Comparison of ENCODE assay signal across 1 cellular context in the genomic region with DNA sequence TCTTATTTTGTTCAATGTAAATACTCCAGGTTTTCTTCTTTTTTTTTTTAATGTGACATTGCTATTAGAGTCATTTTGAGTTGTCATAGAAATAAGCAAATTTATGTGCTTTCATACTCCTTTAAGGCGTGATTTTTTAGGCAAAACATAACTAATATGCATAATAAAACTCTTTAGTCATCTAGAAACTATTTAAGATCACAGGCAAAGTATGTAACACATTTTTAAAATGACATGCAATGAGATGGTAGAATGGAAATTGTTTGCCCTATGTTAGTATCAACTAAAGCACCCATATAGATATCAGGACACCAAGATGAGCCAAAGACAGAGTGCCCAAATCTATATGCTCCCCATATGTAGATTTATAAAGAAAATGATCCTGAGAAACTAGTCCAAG.
TF ChIP-seq lines count a peak whose summit lies in the region.

No MANE protein-coding gene starts in this region.

TF ChIP-seq in SK-N-SH, 30 proteins besides CTCF, POLR2A, EP300 and RAD21 (continued from another document):
- TF ChIP-seq, protein P1, sequence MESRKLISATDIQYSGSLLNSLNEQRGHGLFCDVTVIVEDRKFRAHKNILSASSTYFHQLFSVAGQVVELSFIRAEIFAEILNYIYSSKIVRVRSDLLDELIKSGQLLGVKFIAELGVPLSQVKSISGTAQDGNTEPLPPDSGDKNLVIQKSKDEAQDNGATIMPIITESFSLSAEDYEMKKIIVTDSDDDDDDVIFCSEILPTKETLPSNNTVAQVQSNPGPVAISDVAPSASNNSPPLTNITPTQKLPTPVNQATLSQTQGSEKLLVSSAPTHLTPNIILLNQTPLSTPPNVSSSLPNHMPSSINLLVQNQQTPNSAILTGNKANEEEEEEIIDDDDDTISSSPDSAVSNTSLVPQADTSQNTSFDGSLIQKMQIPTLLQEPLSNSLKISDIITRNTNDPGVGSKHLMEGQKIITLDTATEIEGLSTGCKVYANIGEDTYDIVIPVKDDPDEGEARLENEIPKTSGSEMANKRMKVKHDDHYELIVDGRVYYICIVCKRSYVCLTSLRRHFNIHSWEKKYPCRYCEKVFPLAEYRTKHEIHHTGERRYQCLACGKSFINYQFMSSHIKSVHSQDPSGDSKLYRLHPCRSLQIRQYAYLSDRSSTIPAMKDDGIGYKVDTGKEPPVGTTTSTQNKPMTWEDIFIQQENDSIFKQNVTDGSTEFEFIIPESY (IDR thresholded peaks at IDR 0.05; ENCODE audit: borderline replicate concordance, low read depth): no peak
- TF ChIP-seq, protein P2, sequence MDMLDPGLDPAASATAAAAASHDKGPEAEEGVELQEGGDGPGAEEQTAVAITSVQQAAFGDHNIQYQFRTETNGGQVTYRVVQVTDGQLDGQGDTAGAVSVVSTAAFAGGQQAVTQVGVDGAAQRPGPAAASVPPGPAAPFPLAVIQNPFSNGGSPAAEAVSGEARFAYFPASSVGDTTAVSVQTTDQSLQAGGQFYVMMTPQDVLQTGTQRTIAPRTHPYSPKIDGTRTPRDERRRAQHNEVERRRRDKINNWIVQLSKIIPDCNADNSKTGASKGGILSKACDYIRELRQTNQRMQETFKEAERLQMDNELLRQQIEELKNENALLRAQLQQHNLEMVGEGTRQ (IDR thresholded peaks at IDR 0.05; ENCODE audit: borderline replicate concordance, low read depth, low read length): no peak
- TF ChIP-seq SIN3A (IDR thresholded peaks at IDR 0.05; ENCODE audit: borderline replicate concordance, low read depth, low read length) (no peak), ELF1 (IDR thresholded peaks at IDR 0.05) (no peak), FOXM1 (IDR thresholded peaks at IDR 0.05; ENCODE audit: low read depth) (no peak)
- TF ChIP-seq, protein P3, sequence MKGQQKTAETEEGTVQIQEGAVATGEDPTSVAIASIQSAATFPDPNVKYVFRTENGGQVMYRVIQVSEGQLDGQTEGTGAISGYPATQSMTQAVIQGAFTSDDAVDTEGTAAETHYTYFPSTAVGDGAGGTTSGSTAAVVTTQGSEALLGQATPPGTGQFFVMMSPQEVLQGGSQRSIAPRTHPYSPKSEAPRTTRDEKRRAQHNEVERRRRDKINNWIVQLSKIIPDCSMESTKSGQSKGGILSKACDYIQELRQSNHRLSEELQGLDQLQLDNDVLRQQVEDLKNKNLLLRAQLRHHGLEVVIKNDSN (IDR thresholded peaks at IDR 0.05; ENCODE audit: borderline replicate concordance, low read depth): no peak
- TF ChIP-seq, protein P4, sequence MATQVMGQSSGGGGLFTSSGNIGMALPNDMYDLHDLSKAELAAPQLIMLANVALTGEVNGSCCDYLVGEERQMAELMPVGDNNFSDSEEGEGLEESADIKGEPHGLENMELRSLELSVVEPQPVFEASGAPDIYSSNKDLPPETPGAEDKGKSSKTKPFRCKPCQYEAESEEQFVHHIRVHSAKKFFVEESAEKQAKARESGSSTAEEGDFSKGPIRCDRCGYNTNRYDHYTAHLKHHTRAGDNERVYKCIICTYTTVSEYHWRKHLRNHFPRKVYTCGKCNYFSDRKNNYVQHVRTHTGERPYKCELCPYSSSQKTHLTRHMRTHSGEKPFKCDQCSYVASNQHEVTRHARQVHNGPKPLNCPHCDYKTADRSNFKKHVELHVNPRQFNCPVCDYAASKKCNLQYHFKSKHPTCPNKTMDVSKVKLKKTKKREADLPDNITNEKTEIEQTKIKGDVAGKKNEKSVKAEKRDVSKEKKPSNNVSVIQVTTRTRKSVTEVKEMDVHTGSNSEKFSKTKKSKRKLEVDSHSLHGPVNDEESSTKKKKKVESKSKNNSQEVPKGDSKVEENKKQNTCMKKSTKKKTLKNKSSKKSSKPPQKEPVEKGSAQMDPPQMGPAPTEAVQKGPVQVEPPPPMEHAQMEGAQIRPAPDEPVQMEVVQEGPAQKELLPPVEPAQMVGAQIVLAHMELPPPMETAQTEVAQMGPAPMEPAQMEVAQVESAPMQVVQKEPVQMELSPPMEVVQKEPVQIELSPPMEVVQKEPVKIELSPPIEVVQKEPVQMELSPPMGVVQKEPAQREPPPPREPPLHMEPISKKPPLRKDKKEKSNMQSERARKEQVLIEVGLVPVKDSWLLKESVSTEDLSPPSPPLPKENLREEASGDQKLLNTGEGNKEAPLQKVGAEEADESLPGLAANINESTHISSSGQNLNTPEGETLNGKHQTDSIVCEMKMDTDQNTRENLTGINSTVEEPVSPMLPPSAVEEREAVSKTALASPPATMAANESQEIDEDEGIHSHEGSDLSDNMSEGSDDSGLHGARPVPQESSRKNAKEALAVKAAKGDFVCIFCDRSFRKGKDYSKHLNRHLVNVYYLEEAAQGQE (IDR thresholded peaks at IDR 0.05; ENCODE audit: low read depth, low read length): no peak
- TF ChIP-seq, protein P5, sequence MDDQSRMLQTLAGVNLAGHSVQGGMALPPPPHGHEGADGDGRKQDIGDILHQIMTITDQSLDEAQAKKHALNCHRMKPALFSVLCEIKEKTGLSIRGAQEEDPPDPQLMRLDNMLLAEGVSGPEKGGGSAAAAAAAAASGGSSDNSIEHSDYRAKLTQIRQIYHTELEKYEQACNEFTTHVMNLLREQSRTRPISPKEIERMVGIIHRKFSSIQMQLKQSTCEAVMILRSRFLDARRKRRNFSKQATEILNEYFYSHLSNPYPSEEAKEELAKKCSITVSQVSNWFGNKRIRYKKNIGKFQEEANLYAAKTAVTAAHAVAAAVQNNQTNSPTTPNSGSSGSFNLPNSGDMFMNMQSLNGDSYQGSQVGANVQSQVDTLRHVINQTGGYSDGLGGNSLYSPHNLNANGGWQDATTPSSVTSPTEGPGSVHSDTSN (IDR thresholded peaks at IDR 0.05): no peak
- TF ChIP-seq, protein P6, sequence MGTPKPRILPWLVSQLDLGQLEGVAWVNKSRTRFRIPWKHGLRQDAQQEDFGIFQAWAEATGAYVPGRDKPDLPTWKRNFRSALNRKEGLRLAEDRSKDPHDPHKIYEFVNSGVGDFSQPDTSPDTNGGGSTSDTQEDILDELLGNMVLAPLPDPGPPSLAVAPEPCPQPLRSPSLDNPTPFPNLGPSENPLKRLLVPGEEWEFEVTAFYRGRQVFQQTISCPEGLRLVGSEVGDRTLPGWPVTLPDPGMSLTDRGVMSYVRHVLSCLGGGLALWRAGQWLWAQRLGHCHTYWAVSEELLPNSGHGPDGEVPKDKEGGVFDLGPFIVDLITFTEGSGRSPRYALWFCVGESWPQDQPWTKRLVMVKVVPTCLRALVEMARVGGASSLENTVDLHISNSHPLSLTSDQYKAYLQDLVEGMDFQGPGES (IDR thresholded peaks at IDR 0.05; ENCODE audit: low read depth, low read length): no peak
